29 cellular contexts compared by ENCODE assay signal in the genomic region with DNA sequence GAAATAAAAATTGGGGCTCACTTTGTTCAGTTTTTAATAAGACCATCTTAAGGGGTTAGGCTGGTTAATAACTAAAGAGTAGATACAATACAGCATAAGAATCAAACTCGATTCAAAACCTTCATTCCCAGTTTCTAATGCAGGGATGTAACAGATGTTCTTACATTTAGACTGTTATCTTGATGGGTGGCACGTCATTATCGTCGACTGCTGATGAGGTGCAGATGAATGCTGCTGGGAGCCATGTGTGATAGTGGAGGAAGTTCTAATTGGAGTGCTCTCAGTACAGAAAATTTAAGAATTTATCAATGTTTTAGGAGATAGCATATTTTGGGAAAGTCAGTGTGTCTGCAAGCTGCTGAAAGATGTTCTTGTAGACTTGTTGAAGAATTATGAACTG.
"Had no signal": no experiment of that assay in that cellular context is flagged by ENCODE, and none has a peak within 500 bp of the region (broad histone marks: within the 10 kb centered on the region; RNA-seq: fewer than 3 reads in every experiment).

No MANE protein-coding gene starts in this region.

- FAIRE-seq: endothelial cell of umbilical vein, kidney, small intestine had no signal

- ATAC-seq: foreskin keratinocyte; gastroesophageal sphincter; heart left ventricle; left lobe of liver; mucosa of descending colon; natural killer cell treated with Interleukin-12 subunit alpha and Interleukin-12 subunit beta and Interleukin-15 and Interleukin-18, amount 100 ng/mL, for 72 hours; right lobe of liver had no signal

- H3K4me3 ChIP-seq: coronary artery, esophagus muscularis mucosa, gastroesophageal sphincter, heart left ventricle, hepatocyte, lung, mucosa of descending colon, right lobe of liver, stomach, thyroid gland had no signal

- H3K27me3 ChIP-seq: esophagus muscularis mucosa, gastroesophageal sphincter, heart left ventricle, hepatocyte, neutrophil, right lobe of liver, stomach, thyroid gland had no signal

- H3K36me3 Mint-ChIP-seq: memory B cell; mesothelial cell of epicardium; naive B cell; natural killer cell treated with Interleukin-12 subunit alpha and Interleukin-12 subunit beta and Interleukin-15 and Interleukin-18, amount 100 ng/mL, for 72 hours had no signal

- H3K4me2 ChIP-seq: hepatocyte had no signal

- H3K27ac ChIP-seq: coronary artery, esophagus muscularis mucosa, foreskin keratinocyte, gastroesophageal sphincter, heart left ventricle, hepatocyte, neutrophil, parathyroid adenoma, right lobe of liver, stomach, thyroid gland had no signal

- H3K9me3 Mint-ChIP-seq: mesothelial cell of epicardium, neural crest cell had no signal

- H3K9me3 ChIP-seq: esophagus muscularis mucosa, gastroesophageal sphincter, heart left ventricle, mucosa of descending colon, neutrophil, right lobe of liver, stomach, thyroid gland had no signal

- H3K36me3 ChIP-seq: esophagus muscularis mucosa, gastroesophageal sphincter, heart left ventricle, neutrophil, right lobe of liver, stomach, thyroid gland had no signal

- H3K27me3 Mint-ChIP-seq: memory B cell; natural killer cell treated with Interleukin-12 subunit alpha and Interleukin-12 subunit beta and Interleukin-15 and Interleukin-18, amount 100 ng/mL, for 72 hours; progenitor cell of endocrine pancreas had no signal

- DNase-seq: dermis blood vessel endothelial cell; effector memory CD4-positive, alpha-beta T cell; foreskin keratinocyte; heart left ventricle; kidney; mucosa of descending colon; naive B cell; right lobe of liver; small intestine; stimulated activated CD4-positive, alpha-beta T cell treated with anti-CD3 and anti-CD28 coated beads, Interleukin-15, amount 100 ng/mL, for 24 hours; stimulated activated CD4-positive, alpha-beta T cell treated with anti-CD3 and anti-CD28 coated beads, Interleukin-2, amount 100 ng/mL, for 48 hours; stimulated activated naive CD4-positive, alpha-beta T cell; stomach; thyroid gland; trophoblast cell had no signal

- H3K27ac Mint-ChIP-seq: mesothelial cell of epicardium; naive B cell; natural killer cell treated with Interleukin-12 subunit alpha and Interleukin-12 subunit beta and Interleukin-15 and Interleukin-18, amount 100 ng/mL, for 72 hours; progenitor cell of endocrine pancreas had no signal

- H3K4me3 Mint-ChIP-seq: memory B cell; mesothelial cell of epicardium; natural killer cell treated with Interleukin-12 subunit alpha and Interleukin-12 subunit beta and Interleukin-15 and Interleukin-18, amount 100 ng/mL, for 72 hours; neural crest cell had no signal

- H3K9ac ChIP-seq: parathyroid adenoma had no signal
